Comparison of ENCODE assay signal across 8 cellular contexts in the genomic region with DNA sequence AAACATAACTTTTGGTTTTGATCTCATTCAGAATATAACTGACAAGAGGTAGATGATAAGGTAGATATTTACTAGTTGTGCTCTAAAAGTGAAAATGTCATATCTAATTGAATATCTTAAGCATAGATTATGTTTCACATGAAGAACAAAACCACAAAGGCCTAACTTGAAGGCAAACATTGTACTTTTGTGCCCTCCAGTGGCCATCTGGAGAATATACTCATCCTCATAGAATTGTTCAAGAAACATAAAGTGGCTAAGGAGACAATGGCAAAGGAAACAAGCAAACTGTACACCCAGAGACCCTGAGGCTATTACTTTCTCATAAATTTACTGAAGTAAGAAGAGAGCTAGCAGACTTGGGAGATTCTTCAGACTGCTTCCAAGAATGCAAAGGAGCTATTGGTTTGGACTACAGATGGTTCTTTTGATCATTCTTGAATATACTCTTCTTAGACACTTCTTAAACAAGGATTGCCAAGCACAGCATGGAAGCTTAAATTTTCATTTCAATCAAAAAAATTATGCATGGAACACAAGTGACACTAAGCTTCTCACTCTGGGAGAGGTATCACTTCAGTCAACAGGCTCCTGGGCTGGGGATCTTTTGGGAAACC.
DNase-seq lines count a peak whose midpoint lies in the region; ATAC-seq and TF ChIP-seq lines count a peak whose summit lies in the region.

No MANE protein-coding gene starts in this region.

- no peaks in the 10 kb centered on the region for H3K9me3 Mint-ChIP-seq in Calu3 (ENCODE audit: low read depth, unreplicated experiment)
- no peaks in the 10 kb centered on the region for H3K9me3 Mint-ChIP-seq in activated CD4-positive, alpha-beta memory T cell treated with anti-CD3 and anti-CD28 coated beads for 36 hours

- H3K4me3 Mint-ChIP-seq in Calu3 (ENCODE audit: low read depth, unreplicated experiment) = no peak overlapping the region
- no peak overlapping the region for H3K4me3 Mint-ChIP-seq in activated CD4-positive, alpha-beta memory T cell treated with anti-CD3 and anti-CD28 coated beads for 36 hours

- H3K9me3 ChIP-seq in parathyroid adenoma (ENCODE audit: control insufficient read depth, low read length) = no peaks in the 10 kb centered on the region

- H3K79me2 ChIP-seq in parathyroid adenoma = no peaks in the 10 kb centered on the region

- H3K27ac ChIP-seq in parathyroid adenoma = no peak overlapping the region

- no peak overlapping the region for H3K4me2 ChIP-seq in parathyroid adenoma (ENCODE audit: low read length)

- no peaks in the 10 kb centered on the region for H3K36me3 Mint-ChIP-seq in Calu3 (ENCODE audit: insufficient read depth, unreplicated experiment)
- no peaks in the 10 kb centered on the region for H3K36me3 Mint-ChIP-seq in activated CD4-positive, alpha-beta memory T cell treated with anti-CD3 and anti-CD28 coated beads for 36 hours

- H3K4me1 Mint-ChIP-seq in Calu3 (ENCODE audit: low read depth, unreplicated experiment) = peaks cover 7% of the 10 kb centered on the region
- H3K4me1 Mint-ChIP-seq in activated CD4-positive, alpha-beta memory T cell treated with anti-CD3 and anti-CD28 coated beads for 36 hours (ENCODE audit: low read depth) = no peaks in the 10 kb centered on the region

- DNase-seq in Calu3 (peak; percentile 57), NCI-H2196 treated with DMSO at 0.1 percent for 48 hours (lab: John Stamatoyannopoulos, UW; ENCODE audit: unreplicated experiment) (peak; percentile 0), fibroblast of villous mesenchyme (ENCODE audit: low read depth) (peak; percentile 81)
- DNase-seq in activated CD4-positive, alpha-beta memory T cell treated with anti-CD3 and anti-CD28 coated beads for 36 hours = peak; percentile 31
- DNase-seq in NK-92 treated with Interleukin-12 subunit alpha and Interleukin-12 subunit beta, amount 100 ng/mL, for 24 hours (lab: John Stamatoyannopoulos, UW) = no peak

- no peaks in the 10 kb centered on the region for H3K27me3 Mint-ChIP-seq in Calu3 (ENCODE audit: unreplicated experiment)
- H3K27me3 Mint-ChIP-seq in activated CD4-positive, alpha-beta memory T cell treated with anti-CD3 and anti-CD28 coated beads for 36 hours = no peaks in the 10 kb centered on the region

- intact Hi-C loops in Calu3 (cut with micrococcal nuclease; ENCODE audit: unreplicated experiment) = loop anchor here (5.0 to 10.0 kb wide), 6 partner anchors 214 to 1214 kb away; a partner anchor contains a TSS
- intact Hi-C loops in activated CD4-positive, alpha-beta memory T cell treated with anti-CD3 and anti-CD28 coated beads for 36 hours (cut with micrococcal nuclease) = loop anchor here (1.0 to 5.0 kb wide), 3 partner anchors 254 to 1215 kb away; no protein-coding TSS in a partner anchor

- POLR2A ChIA-PET in activated CD4-positive, alpha-beta memory T cell treated with anti-CD3 and anti-CD28 coated beads for 36 hours (lab: Charles Lee) = no interaction called here

- CTCF ChIA-PET in Calu3 (lab: Charles Lee) = no interaction called here
- CTCF ChIA-PET in activated CD4-positive, alpha-beta memory T cell treated with anti-CD3 and anti-CD28 coated beads for 36 hours (lab: Charles Lee) = interaction anchor here (0.6 to 3.0 kb wide), 9 partner anchors 8 to 1226 kb away, joined by 3 to 12 read pairs (median 3); no protein-coding TSS in a partner anchor

- no peak overlapping the region for H2AFZ ChIP-seq in parathyroid adenoma

- no peaks in the 10 kb centered on the region for H3K4me1 ChIP-seq in parathyroid adenoma

- ATAC-seq in GM18907 (IDR thresholded peaks at IDR 0.05; ENCODE audit: unreplicated experiment) (peak; percentile 80), HG03060 (IDR thresholded peaks at IDR 0.05; ENCODE audit: low read depth, unreplicated experiment) (peak; percentile 66)

- H3K27ac Mint-ChIP-seq in Calu3 (ENCODE audit: unreplicated experiment) = no peak overlapping the region
- no peak overlapping the region for H3K27ac Mint-ChIP-seq in activated CD4-positive, alpha-beta memory T cell treated with anti-CD3 and anti-CD28 coated beads for 36 hours

- no TSS peak for BruUV-seq in Calu3 (replicated peaks; lab: Mats Ljungman, UMichigan)

- no peaks in the 10 kb centered on the region for H3K36me3 ChIP-seq in parathyroid adenoma (ENCODE audit: control insufficient read depth, insufficient read depth, low read length)

- H3K27me3 ChIP-seq in parathyroid adenoma (ENCODE audit: control insufficient read depth, insufficient read depth, low read length) = no peaks in the 10 kb centered on the region

- H3K4me3 ChIP-seq in fibroblast of villous mesenchyme (ENCODE audit: low read depth, low read length) (no peak overlapping the region), parathyroid adenoma (ENCODE audit: low read depth, low read length) (no peak overlapping the region)

- H3K9ac ChIP-seq in parathyroid adenoma = no peak overlapping the region

- TF ChIP-seq CTCF in Calu3 (IDR thresholded peaks at IDR 0.05; ENCODE audit: unreplicated experiment) (peak; percentile 56), fibroblast of villous mesenchyme (IDR thresholded peaks at IDR 0.05; ENCODE audit: insufficient read depth, low read depth, low read length) (peak; percentile 78), parathyroid adenoma (IDR thresholded peaks at IDR 0.05) (peak; percentile 75)
